Comparison of ENCODE assay signal across 15 cellular contexts in genomic region chr14:31439554-31439953, GRCh38. TPM values are rescaled to one million over a fixed set of nuclear protein-coding genes. Genes with fewer than 3 reads are reported as not detected.
DNase-seq lines count a peak whose midpoint lies in the region; ATAC-seq and TF ChIP-seq lines count a peak whose summit lies in the region.
"Had no signal": no experiment of that assay in that cellular context is flagged by ENCODE, and none has a peak within 500 bp of the region (broad histone marks: within the 10 kb centered on the region; RNA-seq: fewer than 3 reads in every experiment).

No MANE protein-coding gene starts in this region.

- no peak overlapping the region for H3K9ac ChIP-seq in IMR-90 (ENCODE audit: low read depth, low read length)

- H3K27me3 ChIP-seq in IMR-90 (ENCODE audit: control insufficient read depth, insufficient read depth, low read length), result no peaks in the 10 kb centered on the region
- H3K27me3 ChIP-seq: SJSA1 had no signal

- no peak overlapping the region for H4K5ac ChIP-seq in IMR-90 (ENCODE audit: low read depth, low read length)

- ATAC-seq in IMR-90 (ENCODE audit: low read depth) (no peak), HG02759 (IDR thresholded peaks at IDR 0.05; ENCODE audit: unreplicated experiment) (no peak)
- ATAC-seq in activated naive CD4-positive, alpha-beta T cell treated with anti-CD3 and anti-CD28 coated beads, Interleukin-2, amount 50 U/mL, for 72 hours, result no peak

- no peak overlapping the region for H2BK15ac ChIP-seq in IMR-90 (ENCODE audit: low read depth, low read length)

- POLR2A ChIA-PET in IMR-90 (lab: Charles Lee; ENCODE audit: unreplicated experiment), result no interaction called here

- no TSS peak for BruUV-seq in IMR-90 (replicated peaks; lab: Mats Ljungman, UMichigan)

- H3K4ac ChIP-seq in IMR-90 (ENCODE audit: low read depth, low read length), result no peak overlapping the region

- no peaks in the 10 kb centered on the region for H3K36me3 ChIP-seq in IMR-90 (ENCODE audit: control insufficient read depth, insufficient read depth, low read length)
- H3K36me3 ChIP-seq: SJSA1 had no signal

- H3K56ac ChIP-seq in IMR-90 (ENCODE audit: extremely low read depth, insufficient read depth, low read length), result no peak overlapping the region

- no peak overlapping the region for H4K8ac ChIP-seq in IMR-90 (ENCODE audit: low read depth in 2 of 2, low read length in 2 of 2)

- H2BK20ac ChIP-seq in IMR-90 (ENCODE audit: low read depth, low read length), result no peak overlapping the region

- H4K20me1 ChIP-seq in IMR-90 (ENCODE audit: insufficient read depth, low read length), result no peaks in the 10 kb centered on the region

- in situ Hi-C loops in IMR-90 (cut with MboI; ENCODE audit: low sequenced_read_pairs), result no loop called here

- H2AK5ac ChIP-seq in IMR-90 (ENCODE audit: low read depth, low read length), result no peak overlapping the region

- no peak overlapping the region for H3K27ac ChIP-seq in IMR-90 (ENCODE audit: insufficient read depth, low read length)
- H3K27ac ChIP-seq in cingulate gyrus (ENCODE audit: low read depth, low read length), result peak overlapping the region; percentile 25
- H3K27ac ChIP-seq: SJSA1 had no signal

- CTCF ChIA-PET in IMR-90 (lab: Yijun Ruan, JAX), result interaction anchor here (1.2 kb wide), 1 partner anchor 10 kb away, joined by 3 read pairs; no protein-coding TSS in a partner anchor

- no peak overlapping the region for H2AK9ac ChIP-seq in IMR-90 (replicated peaks; ENCODE audit: low read depth, low read length, poor library complexity)

- no peaks in the 10 kb centered on the region; the same call in 1 of the 2 replicates for H3K9me1 ChIP-seq in IMR-90 (ENCODE audit: insufficient read depth, low read length)

- H3K4me3 Mint-ChIP-seq in neural crest cell, result no peak overlapping the region

- H3K4me1 Mint-ChIP-seq in neural crest cell, result peaks cover 19% of the 10 kb centered on the region

- no peak overlapping the region for H2BK5ac ChIP-seq in IMR-90 (ENCODE audit: low read depth, low read length, poor library complexity, severe bottlenecking)

- no peak for DNase-seq in IMR-90
- no peak for DNase-seq in neural crest cell (ENCODE audit: low read depth, low spot score)
- DNase-seq in SHP77 (lab: John Stamatoyannopoulos, UW), result no peak
- DNase-seq in middle frontal gyrus (ENCODE audit: extremely low spot score, low spot score), result no peak
- DNase-seq in activated naive CD4-positive, alpha-beta T cell treated with anti-CD3 and anti-CD28 coated beads, Interleukin-2, amount 50 U/mL, for 72 hours (ENCODE audit: low spot score in 2 of 2), result no peak
- DNase-seq: DMS 273 treated with DMSO at 0.1 percent for 48 hours, NCI-H1436 treated with DMSO at 0.1 percent for 48 hours, NCI-H2081, NCI-H524 treated with DMSO at 0.1 percent for 48 hours had no signal

- intact Hi-C loops in IMR-90 (cut with micrococcal nuclease), result no loop called here

- TF ChIP-seq RAD21 in IMR-90 (IDR thresholded peaks at IDR 0.05; ENCODE audit: low read length), result no peak

- H3K27ac Mint-ChIP-seq in neural crest cell (ENCODE audit: unreplicated experiment), result peak overlapping the region; percentile 91
- H3K27ac Mint-ChIP-seq in activated naive CD4-positive, alpha-beta T cell treated with anti-CD3 and anti-CD28 coated beads, Interleukin-2, amount 50 U/mL, for 72 hours, result no peak overlapping the region

- TF ChIP-seq CTCF in IMR-90 (conservative IDR thresholded peaks at IDR 0.05; ENCODE audit: low read depth, low read length) (no peak), neural crest cell (conservative IDR thresholded peaks at IDR 0.05) (no peak)

- dilution Hi-C loops in IMR-90 (cut with HindIII; ENCODE audit: low sequenced_read_pairs, unreplicated experiment), result no loop called here

- H3K4me1 ChIP-seq in IMR-90 (ENCODE audit: control insufficient read depth, insufficient read depth, low read length), result peaks cover 2% of the 10 kb centered on the region; the same call in 1 of the 2 replicates

- no peak overlapping the region for H4K91ac ChIP-seq in IMR-90 (ENCODE audit: insufficient read depth, low read depth, low read length)

- no peak overlapping the region for H2AFZ ChIP-seq in IMR-90 (replicated peaks; ENCODE audit: low read length, poor library complexity)

- no peaks in the 10 kb centered on the region for H3K9me3 ChIP-seq in IMR-90 (ENCODE audit: control insufficient read depth, insufficient read depth, low read length)
- H3K9me3 ChIP-seq: SJSA1 had no signal

- no peak overlapping the region for H3K23ac ChIP-seq in IMR-90 (ENCODE audit: low read depth, low read length)

- no peaks in the 10 kb centered on the region for H3K27me3 Mint-ChIP-seq in neural crest cell (ENCODE audit: low read depth)

- H3K14ac ChIP-seq in IMR-90 (replicated peaks; ENCODE audit: low read depth, low read length), result 0 out of 2 replicates have a peak overlapping the region, but pooled peaks have one; percentile 51

- WGBS in IMR-90 (ENCODE audit: extremely low coverage in 2 of 2, insufficient read length in 1 of 2), 2 experiments, result no CpG with 5 or more reads among the region's 2 CpGs

- H3K4me2 ChIP-seq in IMR-90 (ENCODE audit: low read depth, low read length), result no peak overlapping the region

- no peak for TF ChIP-seq POLR2A in IMR-90 (IDR thresholded peaks at IDR 0.05; ENCODE audit: low read depth, low read length)

- H3K36me3 Mint-ChIP-seq in neural crest cell (ENCODE audit: low read depth), result peaks cover 19% of the 10 kb centered on the region
- H3K36me3 Mint-ChIP-seq in activated naive CD4-positive, alpha-beta T cell treated with anti-CD3 and anti-CD28 coated beads, Interleukin-2, amount 50 U/mL, for 72 hours, result peaks cover 6 to 11% of the 10 kb centered on the region in 2 donors

- no peak overlapping the region for H3K18ac ChIP-seq in IMR-90 (ENCODE audit: low read depth, low read length)

- H3K9me3 Mint-ChIP-seq in neural crest cell, result peaks cover 3% of the 10 kb centered on the region
- no peaks in the 10 kb centered on the region for H3K9me3 Mint-ChIP-seq in activated naive CD4-positive, alpha-beta T cell treated with anti-CD3 and anti-CD28 coated beads, Interleukin-2, amount 50 U/mL, for 72 hours

- H2BK120ac ChIP-seq in IMR-90 (ENCODE audit: low read depth, low read length), result no peak overlapping the region

- no peak overlapping the region for H3K4me3 ChIP-seq in IMR-90 (ENCODE audit: insufficient read depth, low read depth, low read length)
- H3K4me3 ChIP-seq: SJSA1 had no signal

- peaks cover 0 to 3% of the 10 kb centered on the region in 2 experiments; a peak in 1 of 4 replicates for H3K79me1 ChIP-seq in IMR-90 (ENCODE audit: low read depth in 1 of 2, low read length in 2 of 2)

TF ChIP-seq in IMR-90, 13 proteins besides CTCF, POLR2A, EP300 and RAD21:
- TF ChIP-seq CEBPB (IDR thresholded peaks at IDR 0.05; ENCODE audit: low read depth, low read length) (no peak), RCOR1 (IDR thresholded peaks at IDR 0.05; ENCODE audit: insufficient replicate concordance, low read length) (no peak), RFX5 (IDR thresholded peaks at IDR 0.05; ENCODE audit: low read depth, low read length) (no peak), MAZ (IDR thresholded peaks at IDR 0.05; ENCODE audit: borderline replicate concordance, low read depth, low read length) (no peak), MAFK (IDR thresholded peaks at IDR 0.05; ENCODE audit: low read depth, low read length) (no peak)

RNA-seq across cellular contexts. Expression of gene DTD2, which starts 17.8 kb away (rescaled TPM):
- total RNA-seq in IMR-90 (2012; rRNA removed) (24.9 and 46.1 TPM in 2 replicates), neural crest cell (35.0 and 37.0 TPM in 2 replicates)
- 13.4 and 16.9 TPM in 2 replicates for polyA plus RNA-seq in IMR-90 (2012; rRNA removed)
- 8.7 and 16.7 TPM in 2 replicates for polyA plus RNA-seq in IMR-90 (2012; cell fraction: cytosol; rRNA removed)
- polyA plus RNA-seq in IMR-90 (2012; cell fraction: nucleus; rRNA removed; ENCODE audit: low replicate concordance), result 5.2 and 8.1 TPM in 2 replicates
- total RNA-seq in activated naive CD4-positive, alpha-beta T cell treated with anti-CD3 and anti-CD28 coated beads, Interleukin-2, amount 50 U/mL, for 72 hours, result 10 to 100 TPM in 1 of 2 donors, 1 to 10 TPM in 1; 8.6 to 22.8 TPM

RNA-seq across cellular contexts. Expression of gene HEATR5A, which starts 19.2 kb away (rescaled TPM):
- total RNA-seq in IMR-90 (2012; rRNA removed), result 46.4 and 48.9 TPM in 2 replicates
- 12.6 and 14.0 TPM in 2 replicates for polyA plus RNA-seq in IMR-90 (2012; rRNA removed)
- polyA plus RNA-seq in IMR-90 (2012; cell fraction: cytosol; rRNA removed), result 3.5 and 4.5 TPM in 2 replicates
- 4.7 and 17.4 TPM in 2 replicates for polyA plus RNA-seq in IMR-90 (2012; cell fraction: nucleus; rRNA removed; ENCODE audit: low replicate concordance)
- 32.2 and 32.6 TPM in 2 replicates for total RNA-seq in neural crest cell
- total RNA-seq in activated naive CD4-positive, alpha-beta T cell treated with anti-CD3 and anti-CD28 coated beads, Interleukin-2, amount 50 U/mL, for 72 hours, result 10 to 100 TPM in 1 of 2 donors, 1 to 10 TPM in 1; 9.9 to 12.7 TPM

RNA-seq across cellular contexts. Expression of gene GPR33, which starts 48.3 kb away (rescaled TPM):
- total RNA-seq in IMR-90 (2012; rRNA removed) (not detected in 2 replicates), neural crest cell (not detected in 2 replicates)
- polyA plus RNA-seq in IMR-90 (2012; rRNA removed), result not detected in 2 replicates
- polyA plus RNA-seq in IMR-90 (2012; cell fraction: cytosol; rRNA removed), result not detected in 2 replicates
- polyA plus RNA-seq in IMR-90 (2012; cell fraction: nucleus; rRNA removed; ENCODE audit: low replicate concordance), result not detected in 2 replicates
- total RNA-seq in activated naive CD4-positive, alpha-beta T cell treated with anti-CD3 and anti-CD28 coated beads, Interleukin-2, amount 50 U/mL, for 72 hours, result not detected
- total RNA-seq: HT-29, OCI-LY7, RPMI7951, SJSA1 had no signal
